Comparison of ENCODE assay signal across 8 cellular contexts in genomic region chr11:65884716-65885092, GRCh38. TPM values are rescaled to one million over a fixed set of nuclear protein-coding genes. Genes with fewer than 3 reads are reported as not detected.
A peak's percentile ranks its signal among the peaks of the same experiment; 100 is the strongest.
DNase-seq lines count a peak whose midpoint lies in the region; ATAC-seq and TF ChIP-seq lines count a peak whose summit lies in the region.

No MANE protein-coding gene starts in this region.

- H3K36me3 ChIP-seq in heart left ventricle: peaks cover 0 to 54% (median 43%) of the 10 kb centered on the region in 9 donors

- peak overlapping the region; percentile 19 for H3K4me3 Mint-ChIP-seq in activated naive CD8-positive, alpha-beta T cell treated with anti-CD3 and anti-CD28 coated beads, Interleukin-2, amount 10 ng/mL, durations not matched to agents 7 days and 5 days

- no peak overlapping the region for H3K4me3 ChIP-seq in heart left ventricle

- H3K27me3 Mint-ChIP-seq in activated naive CD8-positive, alpha-beta T cell treated with anti-CD3 and anti-CD28 coated beads, Interleukin-2, amount 10 ng/mL, durations not matched to agents 7 days and 5 days: no peaks in the 10 kb centered on the region

- H3K27ac ChIP-seq in heart left ventricle: peak overlapping the region in 3 of 12 donors; percentile 17 to 42 (median 37)

- peaks cover 5 to 43% (median 28%) of the 10 kb centered on the region in 12 donors for H3K4me1 ChIP-seq in heart left ventricle

- no peak for TF ChIP-seq POLR2A in heart left ventricle (IDR thresholded peaks at IDR 0.05)

- peaks cover 50% of the 10 kb centered on the region for H3K4me1 Mint-ChIP-seq in activated naive CD8-positive, alpha-beta T cell treated with anti-CD3 and anti-CD28 coated beads, Interleukin-2, amount 10 ng/mL, durations not matched to agents 7 days and 5 days

- peaks cover 16% of the 10 kb centered on the region for H3K36me3 Mint-ChIP-seq in activated naive CD8-positive, alpha-beta T cell treated with anti-CD3 and anti-CD28 coated beads, Interleukin-2, amount 10 ng/mL, durations not matched to agents 7 days and 5 days

- H3K9me3 Mint-ChIP-seq in activated naive CD8-positive, alpha-beta T cell treated with anti-CD3 and anti-CD28 coated beads, Interleukin-2, amount 10 ng/mL, durations not matched to agents 7 days and 5 days: no peaks in the 10 kb centered on the region

- DNase-seq in NCI-H1092 (lab: John Stamatoyannopoulos, UW): peak; percentile 69
- peak; percentile 70 for DNase-seq in SW480 (ENCODE audit: low spot score)
- DNase-seq in activated naive CD8-positive, alpha-beta T cell treated with anti-CD3 and anti-CD28 coated beads, Interleukin-2, amount 10 ng/mL, durations not matched to agents 7 days and 5 days: peak; percentile 89
- peak; percentile 76 to 88 (median 77) for DNase-seq in heart left ventricle
- DNase-seq in retina: peak; percentile 85

- intact Hi-C loops in heart left ventricle (cut with DNase I): loop anchor here (2.0 to 10.0 kb wide), 6 partner anchors 38 to 118 kb away; partner anchors contain the start of genes BANF1 (in 2 of the 10), EIF1AD (in 2 of the 10) and SART1 (in 2 of the 10)

- POLR2A ChIA-PET in activated naive CD8-positive, alpha-beta T cell treated with anti-CD3 and anti-CD28 coated beads, Interleukin-2, amount 10 ng/mL, durations not matched to agents 7 days and 5 days (lab: Charles Lee): interaction anchor here (0.8 to 12.3 kb wide), 19 partner anchors 9 to 170 kb away, joined by 3 to 304 read pairs (median 6); partner anchors contain the start of genes BANF1, CFL1, EIF1AD and FOSL1

- no peaks in the 10 kb centered on the region for H3K27me3 ChIP-seq in heart left ventricle

- H3K27ac Mint-ChIP-seq in activated naive CD8-positive, alpha-beta T cell treated with anti-CD3 and anti-CD28 coated beads, Interleukin-2, amount 10 ng/mL, durations not matched to agents 7 days and 5 days: peak overlapping the region; percentile 69

- no peaks in the 10 kb centered on the region for H3K9me3 ChIP-seq in heart left ventricle

- peak; percentile 33 for ATAC-seq in activated naive CD8-positive, alpha-beta T cell treated with anti-CD3 and anti-CD28 coated beads, Interleukin-2, amount 10 ng/mL, durations not matched to agents 7 days and 5 days (ENCODE audit: low read depth)
- ATAC-seq in heart left ventricle (peak in 3 of 4 donors; percentile 19 to 40 (median 27)), GM18520 (IDR thresholded peaks at IDR 0.05; ENCODE audit: unreplicated experiment) (no peak), GM18868 (IDR thresholded peaks at IDR 0.05; ENCODE audit: unreplicated experiment) (no peak)

- whole genome bisulfite sequencing in heart left ventricle, 4 donors: 23 to 100% (median 25%) methylated on average over 1 to 9 of the region's 9 CpGs

- peak; percentile 97 for TF ChIP-seq CTCF in GM12801 (IDR thresholded peaks at IDR 0.05; ENCODE audit: extremely low read depth, insufficient read length)
- peak; percentile 96 to 100 (median 99) for TF ChIP-seq CTCF in heart left ventricle (IDR thresholded peaks at IDR 0.05)

RNA-seq across cellular contexts. Expression of gene FIBP, which starts 3.6 kb away (rescaled TPM):
- total RNA-seq in activated naive CD8-positive, alpha-beta T cell treated with anti-CD3 and anti-CD28 coated beads, Interleukin-2, amount 10 ng/mL, durations not matched to agents 7 days and 5 days: 10 to 100 TPM; 78.2 to 82.9 TPM
- 10 to 100 TPM; 48.2 to 93.9 (median 57.3) TPM for total RNA-seq in heart left ventricle
- polyA plus RNA-seq in heart left ventricle: 10 to 100 TPM; 35.0 to 74.7 TPM

RNA-seq across cellular contexts. Expression of gene CTSW, which starts 5.1 kb away (rescaled TPM):
- 100 to 1,000 TPM; 161 to 175 TPM for total RNA-seq in activated naive CD8-positive, alpha-beta T cell treated with anti-CD3 and anti-CD28 coated beads, Interleukin-2, amount 10 ng/mL, durations not matched to agents 7 days and 5 days
- total RNA-seq in heart left ventricle: 1 to 10 TPM in 3 of 9 donors, under 1 TPM in 5, not detected in 1; 0.16 to 9.4 (median 0.90) TPM
- under 1 TPM; 0.17 to 0.53 TPM for polyA plus RNA-seq in heart left ventricle

RNA-seq across cellular contexts. Expression of gene CCDC85B, which starts 5.8 kb away (rescaled TPM):
- 10 to 100 TPM; 59.8 to 66.3 TPM for total RNA-seq in activated naive CD8-positive, alpha-beta T cell treated with anti-CD3 and anti-CD28 coated beads, Interleukin-2, amount 10 ng/mL, durations not matched to agents 7 days and 5 days
- total RNA-seq in heart left ventricle: 10 to 100 TPM; 32.3 to 78.1 (median 36.9) TPM
- polyA plus RNA-seq in heart left ventricle: 10 to 100 TPM; 31.3 to 62.1 TPM

RNA-seq across cellular contexts. Expression of gene EFEMP2, which starts 12.1 kb away (rescaled TPM):
- total RNA-seq in activated naive CD8-positive, alpha-beta T cell treated with anti-CD3 and anti-CD28 coated beads, Interleukin-2, amount 10 ng/mL, durations not matched to agents 7 days and 5 days: 10 to 100 TPM; 15.3 to 20.0 TPM
- 100 to 1,000 TPM in 3 of 9 donors, 10 to 100 TPM in 6; 67.7 to 123 (median 88.7) TPM for total RNA-seq in heart left ventricle
- polyA plus RNA-seq in heart left ventricle: 10 to 100 TPM; 43.6 to 86.6 TPM

RNA-seq across cellular contexts. Expression of gene FOSL1, which starts 15.5 kb away (rescaled TPM):
- 1 to 10 TPM; 1.9 to 2.0 TPM for total RNA-seq in activated naive CD8-positive, alpha-beta T cell treated with anti-CD3 and anti-CD28 coated beads, Interleukin-2, amount 10 ng/mL, durations not matched to agents 7 days and 5 days
- 10 to 100 TPM in 1 of 9 donors, 1 to 10 TPM in 6, under 1 TPM in 2; 0.22 to 13.7 (median 1.5) TPM for total RNA-seq in heart left ventricle
- 10 to 100 TPM in 1 of 2 donors, 1 to 10 TPM in 1; 1.2 to 48.1 TPM for polyA plus RNA-seq in heart left ventricle

Comparison
In these comparisons a context has a peak if more than half of its experiments do, and no peak if none do; other contexts are left out.
1. ATAC-seq: peak in activated naive CD8-positive, alpha-beta T cell treated with anti-CD3 and anti-CD28 coated beads, Interleukin-2, amount 10 ng/mL, durations not matched to agents 7 days and 5 days (single experiment) and heart left ventricle (3 of 4); none in GM18520 (single experiment) and GM18868 (single experiment).
2. RNA of gene CTSW, which starts 5.1 kb away (total RNA-seq): 161 to 175 TPM in activated naive CD8-positive, alpha-beta T cell treated with anti-CD3 and anti-CD28 coated beads, Interleukin-2, amount 10 ng/mL, durations not matched to agents 7 days and 5 days; 0.16 to 9.4 TPM in heart left ventricle; every median in the first group is over 10 times any median in the second.
3. Peak in every context shown above with its lines, with median percentiles within 50 percentile points of each other: DNase-seq.